22 cellular contexts compared by ENCODE assay signal in the genomic region with DNA sequence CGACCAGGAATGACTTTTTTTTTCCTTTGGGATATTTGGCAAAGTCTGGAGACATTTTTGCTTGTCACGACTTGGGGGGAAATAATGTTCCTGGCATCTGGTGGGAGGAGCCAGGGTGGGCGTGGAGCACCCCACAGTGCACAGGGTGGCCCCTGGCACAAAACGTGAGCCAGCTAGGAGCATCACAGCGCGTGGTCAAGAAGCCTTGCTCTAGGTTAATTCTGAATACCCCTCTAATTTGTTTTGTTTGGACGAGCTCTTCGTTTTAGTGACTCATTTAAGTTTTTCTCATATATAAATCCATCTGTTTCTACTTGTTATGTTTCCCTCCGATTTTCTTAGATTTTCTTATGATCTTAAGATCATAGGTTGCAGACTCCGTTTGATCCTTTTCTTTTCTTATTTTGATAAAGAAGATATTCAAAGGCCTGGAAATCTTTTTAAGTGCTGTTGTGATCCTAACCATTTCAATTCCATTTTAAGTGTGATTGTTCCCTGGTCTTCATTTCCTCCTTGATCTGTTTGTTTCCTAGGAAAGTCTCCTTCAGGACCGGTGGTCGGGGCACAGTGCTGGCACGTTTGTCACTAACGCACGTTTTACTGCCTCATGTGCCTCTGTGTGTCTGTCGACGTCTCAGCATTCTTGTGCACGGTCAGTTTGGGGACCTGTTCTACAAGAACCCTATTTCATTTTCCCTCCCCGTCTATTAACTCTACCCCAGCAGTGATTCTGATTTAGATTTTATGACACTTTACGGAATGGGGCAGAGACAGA.
DNase-seq lines count a peak whose midpoint lies in the region; FAIRE-seq and TF ChIP-seq lines count a peak whose summit lies in the region.
"Had no signal": no experiment of that assay in that cellular context is flagged by ENCODE, and none has a peak within 500 bp of the region (broad histone marks: within the 10 kb centered on the region; RNA-seq: fewer than 3 reads in every experiment).

No MANE protein-coding gene starts in this region.

- TF ChIP-seq POLR2A in vagina (IDR thresholded peaks at IDR 0.05) = no peak

- H3K27ac ChIP-seq in keratinocyte (ENCODE audit: control insufficient read depth, insufficient read depth, low read length) (no peak overlapping the region), vagina (peak overlapping the region; percentile 67)
- H3K27ac ChIP-seq: A549, epithelial cell of prostate, neutrophil, Peyer's patch, WERI-Rb-1 had no signal

- H3K9me1 ChIP-seq in keratinocyte (ENCODE audit: control insufficient read depth, extremely low read depth, insufficient read depth, low read length) = no peaks in the 10 kb centered on the region

- FAIRE-seq in keratinocyte (lab: Jason Lieb, UNC) = peak; percentile 17
- FAIRE-seq: A549 had no signal

- H3K4me2 ChIP-seq in keratinocyte (ENCODE audit: control insufficient read depth, extremely low read depth, insufficient read depth, low read depth, low read length) = no peak overlapping the region
- H3K4me2 ChIP-seq: A549, smooth muscle cell had no signal

- dilution Hi-C loops in keratinocyte (cut with MboI; ENCODE audit: extremely low pct_ligation_motif_present, low sequenced_read_pairs) = no loop called here

- H3K36me3 ChIP-seq in adipocyte (ENCODE audit: control insufficient read depth, insufficient read depth, low read length, severe bottlenecking) = no peaks in the 10 kb centered on the region
- no peaks in the 10 kb centered on the region for H3K36me3 ChIP-seq in keratinocyte (ENCODE audit: control insufficient read depth in 2 of 2, extremely low read depth in 1 of 2, insufficient read depth in 2 of 2, low read length in 2 of 2)
- no peaks in the 10 kb centered on the region for H3K36me3 ChIP-seq in vagina
- H3K36me3 ChIP-seq: neutrophil, Peyer's patch, WERI-Rb-1 had no signal

- H3K27me3 ChIP-seq in adipocyte (replicated peaks; ENCODE audit: control insufficient read depth, insufficient read depth, low read length) = no peaks in the 10 kb centered on the region
- H3K27me3 ChIP-seq in keratinocyte (ENCODE audit: control insufficient read depth, extremely low read depth, insufficient read depth, low read length) = no peaks in the 10 kb centered on the region
- H3K27me3 ChIP-seq in vagina = no peaks in the 10 kb centered on the region
- H3K27me3 ChIP-seq: neutrophil, Peyer's patch had no signal

- H3K4me3 ChIP-seq in adipocyte (ENCODE audit: low read length) = no peak overlapping the region
- H3K4me3 ChIP-seq in keratinocyte (ENCODE audit: control insufficient read depth in 2 of 3, extremely low read depth in 1 of 3, insufficient read depth in 2 of 3, low read depth in 1 of 3, low read length in 3 of 3) = no peak overlapping the region
- no peak overlapping the region for H3K4me3 ChIP-seq in vagina
- H3K4me3 ChIP-seq: A549, Peyer's patch, smooth muscle cell had no signal

- H4K20me1 ChIP-seq in keratinocyte (ENCODE audit: control insufficient read depth, extremely low read depth, insufficient read depth, low read length) = no peaks in the 10 kb centered on the region

- H3K4me1 ChIP-seq in adipocyte (ENCODE audit: control insufficient read depth, insufficient read depth, low read length) = peaks cover 32% of the 10 kb centered on the region
- H3K4me1 ChIP-seq in keratinocyte (ENCODE audit: control insufficient read depth, extremely low read depth, insufficient read depth, low read length) = peaks cover 31% of the 10 kb centered on the region
- H3K4me1 ChIP-seq in vagina = peaks cover 48% of the 10 kb centered on the region
- H3K4me1 ChIP-seq: Caco-2, Peyer's patch had no signal

- TF ChIP-seq CTCF in keratinocyte (optimal IDR thresholded peaks at IDR 0.05 in 1 of 3, IDR thresholded peaks at IDR 0.05 in 1 of 3, conservative IDR thresholded peaks at IDR 0.05 in 1 of 3; ENCODE audit: extremely low read depth in 1 of 3, insufficient read depth in 2 of 3, low read length in 3 of 3) (no peak), vagina (IDR thresholded peaks at IDR 0.05) (no peak)

- H3K79me2 ChIP-seq in keratinocyte (ENCODE audit: control insufficient read depth, insufficient read depth, low read length) = no peaks in the 10 kb centered on the region

- peak; percentile 4 for DNase-seq in activated CD8-positive, alpha-beta memory T cell treated with anti-CD3 and anti-CD28 coated beads, Interleukin-2, amount 50 U/mL, for 48 hours
- DNase-seq in activated CD8-positive, alpha-beta memory T cell treated with anti-CD3 and anti-CD28 coated beads, Interleukin-2, amount 50 U/mL, for 4 hours = no peak
- DNase-seq in adipocyte (ENCODE audit: low read depth) (peak; percentile 45), keratinocyte (ENCODE audit: low read depth, low spot score) (no peak), vagina (ENCODE audit: extremely low spot score in 2 of 2) (peak; percentile 43 to 60), DMS 273 treated with DMSO at 0.1 percent for 48 hours (lab: John Stamatoyannopoulos, UW) (no peak), NCI-H510A (lab: John Stamatoyannopoulos, UW) (no peak), MV-4-11 (lab: John Stamatoyannopoulos, UW) (no peak)
- DNase-seq: activated CD4-positive, alpha-beta T cell treated with anti-CD3 and anti-CD28 coated beads, Interleukin-2, amount 50 U/mL, for 1 hour; activated naive CD4-positive, alpha-beta T cell treated with anti-CD3 and anti-CD28 coated beads for 36 hours; Caco-2; NCI-H146; NCI-H510A treated with DMSO at 0.1 percent for 48 hours; NK-92 treated with Interleukin-12 subunit alpha and Interleukin-12 subunit beta, amount 100 ng/mL, for 24 hours; Peyer's patch; stimulated activated CD4-positive, alpha-beta T cell treated with anti-CD3 and anti-CD28 coated beads, Interleukin-4, amount 100 ng/mL, for 1 hour; stimulated activated naive CD4-positive, alpha-beta T cell; WERI-Rb-1 had no signal

- H3K9ac ChIP-seq in adipocyte (ENCODE audit: low read length) = no peak overlapping the region
- no peak overlapping the region for H3K9ac ChIP-seq in keratinocyte (ENCODE audit: control insufficient read depth, extremely low read depth, insufficient read depth, low read length)

- H3K9me3 ChIP-seq in adipocyte (ENCODE audit: control insufficient read depth, low read length) (no peaks in the 10 kb centered on the region), keratinocyte (ENCODE audit: control insufficient read depth, low read depth, low read length) (no peaks in the 10 kb centered on the region), vagina (no peaks in the 10 kb centered on the region)
- H3K9me3 ChIP-seq: A549, Caco-2, neutrophil, Peyer's patch had no signal

- intact Hi-C loops in vagina (cut with DNase I) = no loop called here

- H2AFZ ChIP-seq in keratinocyte (ENCODE audit: control insufficient read depth, low read length) = no peak overlapping the region

Comparison
In these comparisons a context has a peak if more than half of its experiments do, and no peak if none do; other contexts are left out.
1. DNase-seq: peak in activated CD8-positive, alpha-beta memory T cell treated with anti-CD3 and anti-CD28 coated beads, Interleukin-2, amount 50 U/mL, for 48 hours (single experiment), adipocyte (single experiment) and vagina (2 of 2); none in activated CD8-positive, alpha-beta memory T cell treated with anti-CD3 and anti-CD28 coated beads, Interleukin-2, amount 50 U/mL, for 4 hours (single experiment), keratinocyte (single experiment), DMS 273 treated with DMSO at 0.1 percent for 48 hours (single experiment), NCI-H510A (single experiment) and MV-4-11 (single experiment).